Comparison of ENCODE assay signal across 1 cellular context in the genomic region with DNA sequence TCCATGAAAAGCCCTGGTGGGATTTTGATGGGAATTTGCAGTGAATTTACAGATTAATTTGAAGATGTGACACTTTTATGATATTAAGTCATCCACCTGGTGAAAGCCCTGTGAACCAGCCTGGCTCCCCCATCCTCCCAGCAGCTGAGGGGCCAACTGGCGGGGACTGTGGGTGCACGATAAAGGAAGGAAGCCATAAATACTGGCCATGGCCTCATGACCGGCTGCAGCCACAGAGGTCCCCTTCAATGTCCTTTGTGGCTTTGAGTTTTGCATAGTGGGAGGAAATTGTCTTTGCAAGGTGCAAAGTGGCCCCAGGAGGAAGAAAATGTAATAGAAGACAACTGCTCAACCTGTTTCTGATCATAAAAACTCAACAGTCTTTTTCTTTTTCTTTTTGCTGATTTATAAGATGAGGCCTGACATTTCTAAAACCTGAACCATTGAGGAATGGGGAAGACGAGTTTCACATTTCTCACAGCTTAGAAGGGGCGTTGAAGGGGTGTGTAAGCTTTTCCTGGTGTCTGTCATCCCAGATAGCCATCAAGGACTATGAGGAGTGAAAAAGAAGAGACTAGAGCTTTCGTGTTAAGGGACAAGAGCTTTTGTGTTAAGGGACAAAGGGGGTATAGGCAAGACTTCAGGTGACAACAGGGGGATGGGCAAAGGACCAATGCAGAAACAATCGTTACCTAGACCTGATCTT.
TF ChIP-seq lines count a peak whose summit lies in the region.

No MANE protein-coding gene starts in this region.

TF ChIP-seq in K562, 482 proteins besides CTCF, POLR2A, EP300 and RAD21 (continued from another document):
- TF ChIP-seq ZNF76 (CRISPR knock-in tag; IDR thresholded peaks at IDR 0.05; ENCODE audit: borderline replicate concordance) (no peak), FOSL1 (tag; conservative IDR thresholded peaks at IDR 0.05) (peak; percentile 28; the same call in 1 of the 2 replicates), NR2C1 (IDR thresholded peaks at IDR 0.05) (no peak), NR2C1 (tag; IDR thresholded peaks at IDR 0.05) (0 out of 2 replicates have a peak, but pooled peaks have one; percentile 43), JUND (IDR thresholded peaks at IDR 0.05; ENCODE audit: borderline replicate concordance, low read depth, low read length) (peak; percentile 41; the same call in 1 of the 2 replicates), JUND (tag; IDR thresholded peaks at IDR 0.05; ENCODE audit: borderline replicate concordance, low read depth, low read length) (peak; percentile 18; the same call in 1 of the 3 replicates), SMARCA4 (IDR thresholded peaks at IDR 0.05) (peak; percentile 63; the same call in 1 of the 2 replicates), ZNF644 (tag; IDR thresholded peaks at IDR 0.05; ENCODE audit: low read depth) (0 out of 2 replicates have a peak, but pooled peaks have one; percentile 53), TRIM24 (IDR thresholded peaks at IDR 0.05) (peak in 1 of 2 experiments; percentile 66; a peak in 2 of 4 replicates), PHF8 (IDR thresholded peaks at IDR 0.05; ENCODE audit: borderline replicate concordance, low read length) (no peak), LEF1 (IDR thresholded peaks at IDR 0.05) (peak; percentile 76), MAFF (IDR thresholded peaks at IDR 0.05; ENCODE audit: low read length) (no peak), GATA2 (CRISPR knock-in tag; IDR thresholded peaks at IDR 0.05) (peak; percentile 54; the same call in 1 of the 2 replicates), MYC (IDR thresholded peaks at IDR 0.05; ENCODE audit: low read depth, low read length) (peak; percentile 48; the same call in 1 of the 2 replicates), MYC (CRISPR knock-in tag; IDR thresholded peaks at IDR 0.05; ENCODE audit: borderline replicate concordance, low read depth) (no peak), CBFB (CRISPR knock-in tag; IDR thresholded peaks at IDR 0.05) (0 out of 2 replicates have a peak, but pooled peaks have one; percentile 56), CBFA2T3 (IDR thresholded peaks at IDR 0.05) (peak; percentile 94), NFIC (IDR thresholded peaks at IDR 0.05) (peak; percentile 66)
- TF ChIP-seq, protein P1, sequence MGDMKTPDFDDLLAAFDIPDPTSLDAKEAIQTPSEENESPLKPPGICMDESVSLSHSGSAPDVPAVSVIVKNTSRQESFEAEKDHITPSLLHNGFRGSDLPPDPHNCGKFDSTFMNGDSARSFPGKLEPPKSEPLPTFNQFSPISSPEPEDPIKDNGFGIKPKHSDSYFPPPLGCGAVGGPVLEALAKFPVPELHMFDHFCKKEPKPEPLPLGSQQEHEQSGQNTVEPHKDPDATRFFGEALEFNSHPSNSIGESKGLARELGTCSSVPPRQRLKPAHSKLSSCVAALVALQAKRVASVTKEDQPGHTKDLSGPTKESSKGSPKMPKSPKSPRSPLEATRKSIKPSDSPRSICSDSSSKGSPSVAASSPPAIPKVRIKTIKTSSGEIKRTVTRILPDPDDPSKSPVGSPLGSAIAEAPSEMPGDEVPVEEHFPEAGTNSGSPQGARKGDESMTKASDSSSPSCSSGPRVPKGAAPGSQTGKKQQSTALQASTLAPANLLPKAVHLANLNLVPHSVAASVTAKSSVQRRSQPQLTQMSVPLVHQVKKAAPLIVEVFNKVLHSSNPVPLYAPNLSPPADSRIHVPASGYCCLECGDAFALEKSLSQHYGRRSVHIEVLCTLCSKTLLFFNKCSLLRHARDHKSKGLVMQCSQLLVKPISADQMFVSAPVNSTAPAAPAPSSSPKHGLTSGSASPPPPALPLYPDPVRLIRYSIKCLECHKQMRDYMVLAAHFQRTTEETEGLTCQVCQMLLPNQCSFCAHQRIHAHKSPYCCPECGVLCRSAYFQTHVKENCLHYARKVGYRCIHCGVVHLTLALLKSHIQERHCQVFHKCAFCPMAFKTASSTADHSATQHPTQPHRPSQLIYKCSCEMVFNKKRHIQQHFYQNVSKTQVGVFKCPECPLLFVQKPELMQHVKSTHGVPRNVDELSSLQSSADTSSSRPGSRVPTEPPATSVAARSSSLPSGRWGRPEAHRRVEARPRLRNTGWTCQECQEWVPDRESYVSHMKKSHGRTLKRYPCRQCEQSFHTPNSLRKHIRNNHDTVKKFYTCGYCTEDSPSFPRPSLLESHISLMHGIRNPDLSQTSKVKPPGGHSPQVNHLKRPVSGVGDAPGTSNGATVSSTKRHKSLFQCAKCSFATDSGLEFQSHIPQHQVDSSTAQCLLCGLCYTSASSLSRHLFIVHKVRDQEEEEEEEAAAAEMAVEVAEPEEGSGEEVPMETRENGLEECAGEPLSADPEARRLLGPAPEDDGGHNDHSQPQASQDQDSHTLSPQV (IDR thresholded peaks at IDR 0.05): peak; percentile 24; the same call in 1 of the 2 replicates
- TF ChIP-seq, protein P2, sequence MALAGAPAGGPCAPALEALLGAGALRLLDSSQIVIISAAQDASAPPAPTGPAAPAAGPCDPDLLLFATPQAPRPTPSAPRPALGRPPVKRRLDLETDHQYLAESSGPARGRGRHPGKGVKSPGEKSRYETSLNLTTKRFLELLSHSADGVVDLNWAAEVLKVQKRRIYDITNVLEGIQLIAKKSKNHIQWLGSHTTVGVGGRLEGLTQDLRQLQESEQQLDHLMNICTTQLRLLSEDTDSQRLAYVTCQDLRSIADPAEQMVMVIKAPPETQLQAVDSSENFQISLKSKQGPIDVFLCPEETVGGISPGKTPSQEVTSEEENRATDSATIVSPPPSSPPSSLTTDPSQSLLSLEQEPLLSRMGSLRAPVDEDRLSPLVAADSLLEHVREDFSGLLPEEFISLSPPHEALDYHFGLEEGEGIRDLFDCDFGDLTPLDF (CRISPR knock-in tag; IDR thresholded peaks at IDR 0.05): no peak
- TF ChIP-seq, protein P3, sequence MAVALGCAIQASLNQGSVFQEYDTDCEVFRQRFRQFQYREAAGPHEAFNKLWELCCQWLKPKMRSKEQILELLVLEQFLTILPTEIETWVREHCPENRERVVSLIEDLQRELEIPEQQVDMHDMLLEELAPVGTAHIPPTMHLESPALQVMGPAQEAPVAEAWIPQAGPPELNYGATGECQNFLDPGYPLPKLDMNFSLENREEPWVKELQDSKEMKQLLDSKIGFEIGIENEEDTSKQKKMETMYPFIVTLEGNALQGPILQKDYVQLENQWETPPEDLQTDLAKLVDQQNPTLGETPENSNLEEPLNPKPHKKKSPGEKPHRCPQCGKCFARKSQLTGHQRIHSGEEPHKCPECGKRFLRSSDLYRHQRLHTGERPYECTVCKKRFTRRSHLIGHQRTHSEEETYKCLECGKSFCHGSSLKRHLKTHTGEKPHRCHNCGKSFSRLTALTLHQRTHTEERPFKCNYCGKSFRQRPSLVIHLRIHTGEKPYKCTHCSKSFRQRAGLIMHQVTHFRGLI (CRISPR knock-in tag; IDR thresholded peaks at IDR 0.05): peak; percentile 48; the same call in 1 of the 2 replicates
- TF ChIP-seq, protein P4, sequence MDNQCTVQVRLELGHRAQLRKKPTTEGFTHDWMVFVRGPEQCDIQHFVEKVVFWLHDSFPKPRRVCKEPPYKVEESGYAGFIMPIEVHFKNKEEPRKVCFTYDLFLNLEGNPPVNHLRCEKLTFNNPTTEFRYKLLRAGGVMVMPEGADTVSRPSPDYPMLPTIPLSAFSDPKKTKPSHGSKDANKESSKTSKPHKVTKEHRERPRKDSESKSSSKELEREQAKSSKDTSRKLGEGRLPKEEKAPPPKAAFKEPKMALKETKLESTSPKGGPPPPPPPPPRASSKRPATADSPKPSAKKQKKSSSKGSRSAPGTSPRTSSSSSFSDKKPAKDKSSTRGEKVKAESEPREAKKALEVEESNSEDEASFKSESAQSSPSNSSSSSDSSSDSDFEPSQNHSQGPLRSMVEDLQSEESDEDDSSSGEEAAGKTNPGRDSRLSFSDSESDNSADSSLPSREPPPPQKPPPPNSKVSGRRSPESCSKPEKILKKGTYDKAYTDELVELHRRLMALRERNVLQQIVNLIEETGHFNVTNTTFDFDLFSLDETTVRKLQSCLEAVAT (IDR thresholded peaks at IDR 0.05): 0 out of 4 replicates have a peak, but pooled peaks of 1 of the 2 experiments have one; percentile 50
